ENCODE assay signal across 8 cellular contexts in genomic region chr1:20640183-20640597, GRCh38. TPM values are rescaled to one million over a fixed set of nuclear protein-coding genes. Genes with fewer than 3 reads are reported as not detected.
DNase-seq lines count a peak whose midpoint lies in the region; ATAC-seq and TF ChIP-seq lines count a peak whose summit lies in the region.

No MANE protein-coding gene starts in this region.

- H3K9ac ChIP-seq in IMR-90 (ENCODE audit: low read depth, low read length) = no peak overlapping the region

- BruUV-seq in IMR-90 (replicated peaks; lab: Mats Ljungman, UMichigan) = no TSS peak

- in situ Hi-C loops in IMR-90 (cut with MboI; ENCODE audit: low sequenced_read_pairs) = loop anchor here (25.0 kb wide), 1 partner anchor 428 kb away; no protein-coding TSS in a partner anchor

- H3K4me3 ChIP-seq in DOHH2 (ENCODE audit: low read length) = no peak overlapping the region
- no peak overlapping the region for H3K4me3 ChIP-seq in IMR-90 (ENCODE audit: insufficient read depth, low read depth, low read length)
- no peak overlapping the region for H3K4me3 ChIP-seq in SJSA1
- no peak overlapping the region for H3K4me3 ChIP-seq in heart left ventricle

- no peak overlapping the region for H2BK20ac ChIP-seq in IMR-90 (ENCODE audit: low read depth, low read length)

- H2AFZ ChIP-seq in IMR-90 (replicated peaks; ENCODE audit: low read length, poor library complexity) = no peak overlapping the region

- no peak overlapping the region for H2BK15ac ChIP-seq in IMR-90 (ENCODE audit: low read depth, low read length)

- no peak overlapping the region for H2AK9ac ChIP-seq in IMR-90 (replicated peaks; ENCODE audit: low read depth, low read length, poor library complexity)

- no peak overlapping the region for H3K56ac ChIP-seq in IMR-90 (ENCODE audit: extremely low read depth, insufficient read depth, low read length)

- TF ChIP-seq CTCF in DOHH2 (IDR thresholded peaks at IDR 0.05; ENCODE audit: low read depth, low read length, poor library complexity, severe bottlenecking) = peak; percentile 91
- TF ChIP-seq CTCF in IMR-90 (conservative IDR thresholded peaks at IDR 0.05; ENCODE audit: low read depth, low read length) = peak; percentile 82
- TF ChIP-seq CTCF in heart left ventricle (IDR thresholded peaks at IDR 0.05) = peak; percentile 65 to 91 (median 81)

- WGBS in IMR-90 (ENCODE audit: extremely low coverage in 2 of 2, insufficient read length in 1 of 2), 2 experiments = 10% methylated on average over 2 of the region's 6 CpGs; no CpG with 5 or more reads in 1 of the 2 experiments
- 31 to 36% (median 31%) methylated on average over 6 of the region's 6 CpGs for WGBS in heart left ventricle, 4 donors

- H3K27me3 ChIP-seq in DOHH2 (ENCODE audit: control insufficient read depth, low read length) = no peaks in the 10 kb centered on the region
- no peaks in the 10 kb centered on the region for H3K27me3 ChIP-seq in IMR-90 (ENCODE audit: control insufficient read depth, insufficient read depth, low read length)
- H3K27me3 ChIP-seq in SJSA1 (replicated peaks) = no peaks in the 10 kb centered on the region
- H3K27me3 ChIP-seq in heart left ventricle = no peaks in the 10 kb centered on the region

- H3F3A ChIP-seq in DOHH2 (ENCODE audit: control insufficient read depth, insufficient read depth) = no peaks in the 10 kb centered on the region

- H3K36me3 ChIP-seq in DOHH2 (ENCODE audit: control insufficient read depth, low read length) = no peaks in the 10 kb centered on the region
- H3K36me3 ChIP-seq in IMR-90 (ENCODE audit: control insufficient read depth, insufficient read depth, low read length) = peaks cover 41% of the 10 kb centered on the region
- H3K36me3 ChIP-seq in SJSA1 = peaks cover 32% of the 10 kb centered on the region
- peaks cover 0 to 93% (median 88%) of the 10 kb centered on the region in 9 donors for H3K36me3 ChIP-seq in heart left ventricle

- CTCF ChIA-PET in IMR-90 (lab: Yijun Ruan, JAX) = interaction anchor here (1.2 kb wide), 1 partner anchor 65 kb away, joined by 5 read pairs; no protein-coding TSS in a partner anchor

- H3K4me1 ChIP-seq in DOHH2 (ENCODE audit: control insufficient read depth, low read length) (no peaks in the 10 kb centered on the region), IMR-90 (ENCODE audit: control insufficient read depth, insufficient read depth, low read length) (no peaks in the 10 kb centered on the region), SJSA1 (replicated peaks) (no peaks in the 10 kb centered on the region), heart left ventricle (peaks cover 0 to 17% (median 5%) of the 10 kb centered on the region in 12 donors)

- no peak overlapping the region for H2BK5ac ChIP-seq in IMR-90 (ENCODE audit: low read depth, low read length, poor library complexity, severe bottlenecking)

- H3K27ac ChIP-seq in DOHH2 (ENCODE audit: low read depth, low read length) (no peak overlapping the region), IMR-90 (ENCODE audit: insufficient read depth, low read length) (no peak overlapping the region), SJSA1 (no peak overlapping the region), heart left ventricle (no peak overlapping the region)

- no peaks in the 10 kb centered on the region for H3K9me2 ChIP-seq in DOHH2 (replicated peaks; ENCODE audit: control insufficient read depth, low read length)

- H4K20me1 ChIP-seq in DOHH2 (ENCODE audit: control insufficient read depth, insufficient read depth, low read depth, low read length) = no peaks in the 10 kb centered on the region
- peaks cover 5% of the 10 kb centered on the region; the same call in 1 of the 2 replicates for H4K20me1 ChIP-seq in IMR-90 (ENCODE audit: insufficient read depth, low read length)

- H4K5ac ChIP-seq in IMR-90 (ENCODE audit: low read depth, low read length) = no peak overlapping the region

- POLR2A ChIA-PET in IMR-90 (lab: Charles Lee; ENCODE audit: unreplicated experiment) = no interaction called here

- DNase-seq in IMR-90 (peak; percentile 54), SJSA1 (ENCODE audit: low read depth in 1 of 2, low spot score in 2 of 2) (peak; percentile 56), heart left ventricle (peak in 1 of 5 donors; percentile 36), sciatic nerve (ENCODE audit: low spot score) (no peak)
- DNase-seq in activated naive CD4-positive, alpha-beta T cell treated with anti-CD3 and anti-CD28 coated beads, Interleukin-2, amount 50 U/mL, for 16 hours = peak; percentile 56

- H3K9me3 ChIP-seq in DOHH2 (ENCODE audit: control insufficient read depth, insufficient read depth, low read length) (no peaks in the 10 kb centered on the region), IMR-90 (ENCODE audit: control insufficient read depth, insufficient read depth, low read length) (no peaks in the 10 kb centered on the region), SJSA1 (replicated peaks) (no peaks in the 10 kb centered on the region), heart left ventricle (no peaks in the 10 kb centered on the region)

- H2AK5ac ChIP-seq in IMR-90 (ENCODE audit: low read depth, low read length) = no peak overlapping the region

- no peak overlapping the region for H3K18ac ChIP-seq in IMR-90 (ENCODE audit: low read depth, low read length)

- H3K14ac ChIP-seq in IMR-90 (replicated peaks; ENCODE audit: low read depth, low read length) = no peak overlapping the region

- H3K4me2 ChIP-seq in DOHH2 (ENCODE audit: low read length) = no peak overlapping the region
- H3K4me2 ChIP-seq in IMR-90 (ENCODE audit: low read depth, low read length) = no peak overlapping the region

- TF ChIP-seq POLR2A in IMR-90 (IDR thresholded peaks at IDR 0.05; ENCODE audit: low read depth, low read length) (no peak), heart left ventricle (IDR thresholded peaks at IDR 0.05) (no peak)

- no peak overlapping the region for H2BK120ac ChIP-seq in IMR-90 (ENCODE audit: low read depth, low read length)

- H3K9me1 ChIP-seq in IMR-90 (ENCODE audit: insufficient read depth, low read length) = 0 out of 2 replicates have a peak, but pooled peaks cover 2% of the 10 kb centered on the region

- no peak overlapping the region for H3K4ac ChIP-seq in IMR-90 (ENCODE audit: low read depth, low read length)

- ATAC-seq in IMR-90 (ENCODE audit: low read depth) = peak; percentile 76
- peak in 3 of 4 donors; percentile 53 to 61 (median 57) for ATAC-seq in heart left ventricle
- ATAC-seq in sciatic nerve = peak; percentile 65
- no peak for ATAC-seq in GM18868 (IDR thresholded peaks at IDR 0.05; ENCODE audit: unreplicated experiment)
- no peak for ATAC-seq in GM21390 (IDR thresholded peaks at IDR 0.05; ENCODE audit: unreplicated experiment)

- peak; percentile 86 for TF ChIP-seq RAD21 in IMR-90 (IDR thresholded peaks at IDR 0.05; ENCODE audit: low read length)

- no peak overlapping the region for H3K23ac ChIP-seq in IMR-90 (ENCODE audit: low read depth, low read length)

- dilution Hi-C loops in IMR-90 (cut with HindIII; ENCODE audit: low sequenced_read_pairs, unreplicated experiment) = no loop called here

- H3K79me1 ChIP-seq in IMR-90 (ENCODE audit: low read depth in 1 of 2, low read length in 2 of 2) = peaks cover 2 to 8% of the 10 kb centered on the region in 2 experiments; a peak in 3 of 4 replicates

- H4K91ac ChIP-seq in IMR-90 (ENCODE audit: insufficient read depth, low read depth, low read length) = no peak overlapping the region

- intact Hi-C loops in IMR-90 (cut with micrococcal nuclease) = loop anchor here (1.0 to 5.0 kb wide), 3 partner anchors 65 to 428 kb away; no protein-coding TSS in a partner anchor
- intact Hi-C loops in heart left ventricle (cut with DNase I) = loop anchor here in 3 of 10 donors (1.0 to 5.0 kb wide), 5 partner anchors 63 to 118 kb away; no protein-coding TSS in a partner anchor
- intact Hi-C loops in sciatic nerve (cut with DNase I) = loop anchor here (10.0 kb wide), 1 partner anchor 115 kb away; no protein-coding TSS in a partner anchor

- no peaks in the 10 kb centered on the region for H3K79me2 ChIP-seq in DOHH2 (ENCODE audit: control insufficient read depth, low read length)

- no peak overlapping the region for H4K8ac ChIP-seq in IMR-90 (ENCODE audit: low read depth in 2 of 2, low read length in 2 of 2)

TF ChIP-seq in IMR-90, 13 proteins besides CTCF, POLR2A, EP300 and RAD21:
- TF ChIP-seq CEBPB (IDR thresholded peaks at IDR 0.05; ENCODE audit: low read depth, low read length) = peak; percentile 21; the same call in 1 of the 2 replicates
- no peak for TF ChIP-seq ELK1 (IDR thresholded peaks at IDR 0.05; ENCODE audit: borderline replicate concordance, low read depth, low read length)
- peak; percentile 89 for TF ChIP-seq SMC3 (IDR thresholded peaks at IDR 0.05; ENCODE audit: low read depth, low read length)

RNA-seq across cellular contexts. Expression of gene PINK1, which starts 6.9 kb away (rescaled TPM):
- total RNA-seq in IMR-90 (2012; rRNA removed) (52.9 and 55.3 TPM in 2 replicates), heart left ventricle (100 to 1,000 TPM; 147 to 418 (median 258) TPM), sciatic nerve (72.3 TPM)
- polyA plus RNA-seq in IMR-90 (2012; rRNA removed) (55.2 and 57.8 TPM in 2 replicates), heart left ventricle (100 to 1,000 TPM; 210 to 314 TPM)
- polyA plus RNA-seq in IMR-90 (2012; cell fraction: cytosol; rRNA removed) = 44.7 and 69.0 TPM in 2 replicates
- polyA plus RNA-seq in IMR-90 (2012; cell fraction: nucleus; rRNA removed; ENCODE audit: low replicate concordance) = 39.0 and 41.1 TPM in 2 replicates
- total RNA-seq in SJSA1 (2014; rRNA removed; shearing (Covaris generic)) = 48.0 and 55.0 TPM in 2 replicates

RNA-seq across cellular contexts. Expression of gene DDOST, which starts 21.0 kb away (rescaled TPM):
- 155 and 179 TPM in 2 replicates for total RNA-seq in IMR-90 (2012; rRNA removed)
- 414 and 477 TPM in 2 replicates for polyA plus RNA-seq in IMR-90 (2012; rRNA removed)
- 234 and 424 TPM in 2 replicates for polyA plus RNA-seq in IMR-90 (2012; cell fraction: cytosol; rRNA removed)
- 92.6 and 119 TPM in 2 replicates for polyA plus RNA-seq in IMR-90 (2012; cell fraction: nucleus; rRNA removed; ENCODE audit: low replicate concordance)
- 249 and 352 TPM in 2 replicates for total RNA-seq in SJSA1 (2014; rRNA removed; shearing (Covaris generic))
- 100 to 1,000 TPM; 110 to 175 (median 128) TPM for total RNA-seq in heart left ventricle
- polyA plus RNA-seq in heart left ventricle = 100 to 1,000 TPM in 1 of 2 donors, 10 to 100 TPM in 1; 88.9 to 211 TPM
- total RNA-seq in sciatic nerve = 103 TPM

RNA-seq across cellular contexts. Expression of gene CDA, which starts 51.3 kb away (rescaled TPM):
- total RNA-seq in IMR-90 (2012; rRNA removed) = 0.90 and 1.4 TPM in 2 replicates
- 9.4 and 10.7 TPM in 2 replicates for polyA plus RNA-seq in IMR-90 (2012; rRNA removed)
- 12.4 and 12.6 TPM in 2 replicates for polyA plus RNA-seq in IMR-90 (2012; cell fraction: cytosol; rRNA removed)
- 2.0 and 2.5 TPM in 2 replicates for polyA plus RNA-seq in IMR-90 (2012; cell fraction: nucleus; rRNA removed; ENCODE audit: low replicate concordance)
- not detected in 2 replicates for total RNA-seq in SJSA1 (2014; rRNA removed; shearing (Covaris generic))
- total RNA-seq in heart left ventricle = 1 to 10 TPM in 7 of 9 donors, under 1 TPM in 2; 0.63 to 7.6 (median 2.8) TPM
- polyA plus RNA-seq in heart left ventricle = 1 to 10 TPM; 2.9 to 5.1 TPM
- 4.3 TPM for total RNA-seq in sciatic nerve

Comparison
In these comparisons a context has a peak if more than half of its experiments do, and no peak if none do; other contexts are left out.
1. ATAC-seq: peak in IMR-90 (single experiment), heart left ventricle (3 of 4) and sciatic nerve (single experiment); none in GM18868 (single experiment) and GM21390 (single experiment).
2. Peak in every context shown above with its lines, with median percentiles within 50 percentile points of each other: CTCF ChIP-seq.